ENCODE assay signal across 21 cellular contexts in the genomic region with DNA sequence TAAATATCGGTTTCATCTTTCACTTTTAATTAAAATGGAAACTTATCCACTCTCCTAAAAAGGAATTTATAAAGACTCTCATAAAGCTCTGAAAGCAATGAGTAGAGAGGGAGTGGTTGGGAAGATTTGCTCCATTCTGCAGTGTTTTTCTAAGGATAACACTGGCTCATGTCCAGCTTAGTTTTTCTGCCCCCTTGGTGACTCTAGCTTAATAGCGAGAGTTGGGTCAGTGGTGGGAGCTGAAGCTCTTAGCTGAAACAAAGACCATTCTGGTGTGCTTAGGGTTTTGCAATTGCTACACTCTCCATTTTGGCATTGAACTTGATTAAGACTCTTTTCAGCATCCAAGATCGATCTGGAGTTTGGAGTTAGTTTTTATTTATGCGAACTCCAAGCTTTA.
DNase-seq lines count a peak whose midpoint lies in the region; ATAC-seq, FAIRE-seq and TF ChIP-seq lines count a peak whose summit lies in the region.
"Had no signal": no experiment of that assay in that cellular context is flagged by ENCODE, and none has a peak within 500 bp of the region (broad histone marks: within the 10 kb centered on the region; RNA-seq: fewer than 3 reads in every experiment).

No MANE protein-coding gene starts in this region.

- no peaks in the 10 kb centered on the region for H3K9me3 ChIP-seq in IMR-90 (ENCODE audit: control insufficient read depth, insufficient read depth, low read length)
- H3K9me3 ChIP-seq: BE2C had no signal

- H3K27ac ChIP-seq in IMR-90 (ENCODE audit: insufficient read depth, low read length) (no peak overlapping the region), layer of hippocampus (ENCODE audit: low read depth, low read length) (peak overlapping the region; percentile 38)

- H3K27me3 ChIP-seq in IMR-90 (ENCODE audit: control insufficient read depth, insufficient read depth, low read length) = no peaks in the 10 kb centered on the region
- no peaks in the 10 kb centered on the region for H3K27me3 ChIP-seq in layer of hippocampus (ENCODE audit: control insufficient read depth, insufficient read depth, low read length)
- H3K27me3 ChIP-seq: BE2C had no signal

- no peak for TF ChIP-seq RAD21 in IMR-90 (IDR thresholded peaks at IDR 0.05; ENCODE audit: low read length)

- no peak overlapping the region for H2BK5ac ChIP-seq in IMR-90 (ENCODE audit: low read depth, low read length, poor library complexity, severe bottlenecking)

- no peaks in the 10 kb centered on the region for H3K9me3 Mint-ChIP-seq in brain
- H3K9me3 Mint-ChIP-seq in natural killer cell = no peaks in the 10 kb centered on the region

- no peak overlapping the region for H2AK9ac ChIP-seq in IMR-90 (replicated peaks; ENCODE audit: low read depth, low read length, poor library complexity)

- ATAC-seq in IMR-90 (ENCODE audit: low read depth) = no peak
- peak; percentile 63 for ATAC-seq in sciatic nerve
- no peak for ATAC-seq in natural killer cell
- ATAC-seq: HCT116 had no signal

- no peak overlapping the region for H3K4ac ChIP-seq in IMR-90 (ENCODE audit: low read depth, low read length)

- H3K27me3 Mint-ChIP-seq in brain (peaks cover 41% of the 10 kb centered on the region), natural killer cell (ENCODE audit: low read depth in 2 of 2) (no peaks in the 10 kb centered on the region)

- H3K56ac ChIP-seq in IMR-90 (ENCODE audit: extremely low read depth, insufficient read depth, low read length) = no peak overlapping the region

- no peak for FAIRE-seq in RCC 7860 (lab: Jason Lieb, UNC)
- FAIRE-seq: A204.1, D721Med, GM19239, H1 had no signal

- H2BK15ac ChIP-seq in IMR-90 (ENCODE audit: low read depth, low read length) = no peak overlapping the region

- BruUV-seq in IMR-90 (replicated peaks; lab: Mats Ljungman, UMichigan) = no TSS peak

- peaks cover 6% of the 10 kb centered on the region for H3K36me3 ChIP-seq in IMR-90 (ENCODE audit: control insufficient read depth, insufficient read depth, low read length)
- H3K36me3 ChIP-seq: BE2C had no signal

- DNase-seq in IMR-90 (no peak), sciatic nerve (ENCODE audit: low spot score) (no peak), RCC 7860 (ENCODE audit: low spot score) (no peak), NCI-H446 (lab: John Stamatoyannopoulos, UW) (no peak), NCI-H2227 (lab: John Stamatoyannopoulos, UW; ENCODE audit: unreplicated experiment) (no peak), natural killer cell (no peak)
- DNase-seq: BE2C, EL, GF-D8, KG1, NCI-H1092 treated with DMSO at 0.1 percent for 48 hours, NCI-H2029 treated with DMSO at 0.1 percent for 48 hours, NCI-H2171, NCI-H446 treated with DMSO at 0.1 percent for 48 hours had no signal

- H3K4me1 Mint-ChIP-seq in brain (peaks cover 66% of the 10 kb centered on the region), natural killer cell (no peaks in the 10 kb centered on the region)

- H4K20me1 ChIP-seq in IMR-90 (ENCODE audit: insufficient read depth, low read length) = no peaks in the 10 kb centered on the region

- H3K4me3 ChIP-seq in IMR-90 (ENCODE audit: insufficient read depth, low read depth, low read length) = no peak overlapping the region

- H3K79me1 ChIP-seq in IMR-90 (ENCODE audit: low read depth in 1 of 2, low read length in 2 of 2) = 0 out of 4 replicates have a peak, but pooled peaks cover 0 to 4% of the 10 kb centered on the region in 2 experiments

- no peak overlapping the region for H4K8ac ChIP-seq in IMR-90 (ENCODE audit: low read depth in 2 of 2, low read length in 2 of 2)

- 0 out of 2 replicates have a peak overlapping the region, but pooled peaks have one; percentile 32 for H3K23ac ChIP-seq in IMR-90 (ENCODE audit: low read depth, low read length)

- intact Hi-C loops in IMR-90 (cut with micrococcal nuclease) = no loop called here
- intact Hi-C loops in sciatic nerve (cut with DNase I) = no loop called here
- intact Hi-C loops in natural killer cell (cut with micrococcal nuclease) = no loop called here

- H4K91ac ChIP-seq in IMR-90 (ENCODE audit: insufficient read depth, low read depth, low read length) = no peak overlapping the region

- no peak overlapping the region; the same call in 1 of the 2 replicates for H2BK20ac ChIP-seq in IMR-90 (ENCODE audit: low read depth, low read length)

- H3K14ac ChIP-seq in IMR-90 (replicated peaks; ENCODE audit: low read depth, low read length) = no peak overlapping the region

- H3K4me1 ChIP-seq in IMR-90 (ENCODE audit: control insufficient read depth, insufficient read depth, low read length) = peaks cover 6% of the 10 kb centered on the region
- H3K4me1 ChIP-seq: BE2C had no signal

- H2BK120ac ChIP-seq in IMR-90 (ENCODE audit: low read depth, low read length) = no peak overlapping the region

- in situ Hi-C loops in IMR-90 (cut with MboI; ENCODE audit: low sequenced_read_pairs) = loop anchor here (10.0 kb wide), 1 partner anchor 465 kb away; no protein-coding TSS in a partner anchor

- WGBS in IMR-90 (ENCODE audit: extremely low coverage in 2 of 2, insufficient read length in 1 of 2), 2 experiments = 14% methylated on average over 2 of the region's 4 CpGs; no CpG with 5 or more reads in 1 of the 2 experiments

- H4K5ac ChIP-seq in IMR-90 (ENCODE audit: low read depth, low read length) = no peak overlapping the region; the same call in 1 of the 2 replicates

- no peak overlapping the region for H3K4me2 ChIP-seq in IMR-90 (ENCODE audit: low read depth, low read length)

- no peak for TF ChIP-seq POLR2A in IMR-90 (IDR thresholded peaks at IDR 0.05; ENCODE audit: low read depth, low read length)

- CTCF ChIA-PET in IMR-90 (lab: Yijun Ruan, JAX) = no interaction called here

- TF ChIP-seq CTCF in IMR-90 (conservative IDR thresholded peaks at IDR 0.05; ENCODE audit: low read depth, low read length) = no peak
- no peak for TF ChIP-seq CTCF in brain (conservative IDR thresholded peaks at IDR 0.05)
- no peak for TF ChIP-seq CTCF in natural killer cell (IDR thresholded peaks at IDR 0.05)

- dilution Hi-C loops in IMR-90 (cut with HindIII; ENCODE audit: low sequenced_read_pairs, unreplicated experiment) = no loop called here

- H3K9me1 ChIP-seq in IMR-90 (ENCODE audit: insufficient read depth, low read length) = peaks cover 4% of the 10 kb centered on the region

- POLR2A ChIA-PET in IMR-90 (lab: Charles Lee; ENCODE audit: unreplicated experiment) = no interaction called here

- H3K9ac ChIP-seq in IMR-90 (ENCODE audit: low read depth, low read length) = no peak overlapping the region

- H3K18ac ChIP-seq in IMR-90 (ENCODE audit: low read depth, low read length) = no peak overlapping the region

- H2AK5ac ChIP-seq in IMR-90 (ENCODE audit: low read depth, low read length) = no peak overlapping the region

- no peak overlapping the region for H2AFZ ChIP-seq in IMR-90 (replicated peaks; ENCODE audit: low read length, poor library complexity)

- peaks cover 44% of the 10 kb centered on the region for H3K36me3 Mint-ChIP-seq in brain
- peaks cover 7% of the 10 kb centered on the region for H3K36me3 Mint-ChIP-seq in natural killer cell

- peak overlapping the region in 3 of 5 experiments; percentile 62 to 96 (median 76) for H3K27ac Mint-ChIP-seq in brain
- no peak overlapping the region for H3K27ac Mint-ChIP-seq in natural killer cell

- H3K4me3 Mint-ChIP-seq in brain = no peak overlapping the region
- no peak overlapping the region for H3K4me3 Mint-ChIP-seq in natural killer cell

TF ChIP-seq in IMR-90, 13 proteins besides CTCF, POLR2A, EP300 and RAD21:
- no peak for TF ChIP-seq NFE2L2 (IDR thresholded peaks at IDR 0.05; ENCODE audit: low read depth, low read length)
- TF ChIP-seq, protein P1, sequence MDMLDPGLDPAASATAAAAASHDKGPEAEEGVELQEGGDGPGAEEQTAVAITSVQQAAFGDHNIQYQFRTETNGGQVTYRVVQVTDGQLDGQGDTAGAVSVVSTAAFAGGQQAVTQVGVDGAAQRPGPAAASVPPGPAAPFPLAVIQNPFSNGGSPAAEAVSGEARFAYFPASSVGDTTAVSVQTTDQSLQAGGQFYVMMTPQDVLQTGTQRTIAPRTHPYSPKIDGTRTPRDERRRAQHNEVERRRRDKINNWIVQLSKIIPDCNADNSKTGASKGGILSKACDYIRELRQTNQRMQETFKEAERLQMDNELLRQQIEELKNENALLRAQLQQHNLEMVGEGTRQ (IDR thresholded peaks at IDR 0.05; ENCODE audit: low read depth, low read length) = no peak
- no peak for TF ChIP-seq RCOR1 (IDR thresholded peaks at IDR 0.05; ENCODE audit: insufficient replicate concordance, low read length)
- TF ChIP-seq RFX5 (IDR thresholded peaks at IDR 0.05; ENCODE audit: low read depth, low read length) = no peak
- TF ChIP-seq FOS (IDR thresholded peaks at IDR 0.05; ENCODE audit: low read depth, low read length) = no peak
- TF ChIP-seq MAFK (IDR thresholded peaks at IDR 0.05; ENCODE audit: low read depth, low read length) = no peak
- TF ChIP-seq BHLHE40 (IDR thresholded peaks at IDR 0.05; ENCODE audit: low read depth, low read length) = no peak
- TF ChIP-seq CHD1 (IDR thresholded peaks at IDR 0.05; ENCODE audit: low read depth, low read length) = no peak
- TF ChIP-seq, protein P2, sequence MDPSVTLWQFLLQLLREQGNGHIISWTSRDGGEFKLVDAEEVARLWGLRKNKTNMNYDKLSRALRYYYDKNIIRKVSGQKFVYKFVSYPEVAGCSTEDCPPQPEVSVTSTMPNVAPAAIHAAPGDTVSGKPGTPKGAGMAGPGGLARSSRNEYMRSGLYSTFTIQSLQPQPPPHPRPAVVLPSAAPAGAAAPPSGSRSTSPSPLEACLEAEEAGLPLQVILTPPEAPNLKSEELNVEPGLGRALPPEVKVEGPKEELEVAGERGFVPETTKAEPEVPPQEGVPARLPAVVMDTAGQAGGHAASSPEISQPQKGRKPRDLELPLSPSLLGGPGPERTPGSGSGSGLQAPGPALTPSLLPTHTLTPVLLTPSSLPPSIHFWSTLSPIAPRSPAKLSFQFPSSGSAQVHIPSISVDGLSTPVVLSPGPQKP (IDR thresholded peaks at IDR 0.05; ENCODE audit: borderline replicate concordance, low read depth, low read length) = no peak
- no peak for TF ChIP-seq MAZ (IDR thresholded peaks at IDR 0.05; ENCODE audit: borderline replicate concordance, low read depth, low read length)
- TF ChIP-seq CEBPB (IDR thresholded peaks at IDR 0.05; ENCODE audit: low read depth, low read length) = no peak
- no peak for TF ChIP-seq MXI1 (IDR thresholded peaks at IDR 0.05; ENCODE audit: borderline replicate concordance, low read depth, low read length)
- TF ChIP-seq SMC3 (IDR thresholded peaks at IDR 0.05; ENCODE audit: low read depth, low read length) = no peak

Comparison
In these comparisons a context has a peak if more than half of its experiments do, and no peak if none do; other contexts are left out.
1. H3K27ac Mint-ChIP-seq: peak in brain (3 of 5); none in natural killer cell (0 of 2).